13 cellular contexts compared by ENCODE assay signal in genomic region chr2:27993950-27994728, GRCh38.
"Had no signal": no experiment of that assay in that cellular context is flagged by ENCODE, and none has a peak within 500 bp of the region (broad histone marks: within the 10 kb centered on the region; RNA-seq: fewer than 3 reads in every experiment).

No MANE protein-coding gene starts in this region.

- H3K27ac ChIP-seq: dorsolateral prefrontal cortex, esophagus muscularis mucosa, prostate gland, sigmoid colon, testis, upper lobe of right lung had no signal

- DNase-seq: activated CD4-positive, alpha-beta T cell treated with anti-CD3 and anti-CD28 coated beads, Interleukin-2, amount 50 U/mL, for 48 hours; activated effector memory CD4-positive, alpha-beta T cell treated with anti-CD3 and anti-CD28 coated beads, Interleukin-2, amount 50 U/mL, for 16 hours; activated T-cell treated with anti-CD3 and anti-CD28 coated beads, Interleukin-2, amount 50 U/mL, for 4 hours; dorsolateral prefrontal cortex; foreskin fibroblast; occipital lobe; sigmoid colon; stimulated activated CD4-positive, alpha-beta T cell treated with anti-CD3 and anti-CD28 coated beads, Interleukin-4, amount 100 ng/mL, for 1 hour; testis; upper lobe of right lung had no signal

- H3K27me3 ChIP-seq: dorsolateral prefrontal cortex, esophagus muscularis mucosa, sigmoid colon, testis, upper lobe of right lung had no signal

- H3K36me3 ChIP-seq: prostate gland, sigmoid colon, upper lobe of right lung had no signal

- H3K4me3 ChIP-seq: dorsolateral prefrontal cortex, esophagus muscularis mucosa, prostate gland, sigmoid colon, testis, upper lobe of right lung had no signal

- H3K4me1 ChIP-seq: prostate gland, testis had no signal

- H3K9me3 ChIP-seq: esophagus muscularis mucosa, prostate gland, sigmoid colon, testis, upper lobe of right lung had no signal

- FAIRE-seq: bronchial epithelial cell had no signal
